ENCODE assay signal across 2 cellular contexts in genomic region chr11:95950905-95951304, GRCh38.
TF ChIP-seq lines count a peak whose summit lies in the region.

No MANE protein-coding gene starts in this region.

TF ChIP-seq in HepG2, 621 proteins besides CTCF, POLR2A, EP300 and RAD21:
- TF ChIP-seq MAFK (conservative IDR thresholded peaks at IDR 0.05 in 1 of 2, IDR thresholded peaks at IDR 0.05 in 1 of 2; ENCODE audit: low read length in 2 of 2) (peak; percentile 75 to 79), ARID2 (CRISPR knock-in tag; IDR thresholded peaks at IDR 0.05; ENCODE audit: borderline replicate concordance) (no peak), ZNF234 (CRISPR knock-in tag; conservative IDR thresholded peaks at IDR 0.05) (no peak), MAFF (IDR thresholded peaks at IDR 0.05; ENCODE audit: low read depth, low read length) (peak; percentile 75)

TF ChIP-seq in K562, 482 proteins besides CTCF, POLR2A, EP300 and RAD21:
- TF ChIP-seq ZNF518B (CRISPR knock-in tag; IDR thresholded peaks at IDR 0.05) (no peak), CEBPB (tag; IDR thresholded peaks at IDR 0.05) (no peak), ID3 (CRISPR knock-in tag; IDR thresholded peaks at IDR 0.05) (no peak), ID3 (tag; IDR thresholded peaks at IDR 0.05) (no peak), NR0B1 (IDR thresholded peaks at IDR 0.05; ENCODE audit: partially characterized antibody) (no peak), ZSCAN29 (IDR thresholded peaks at IDR 0.05) (no peak), C11orf30 (IDR thresholded peaks at IDR 0.05; ENCODE audit: low read depth) (peak; percentile 74), MAFG (tag; conservative IDR thresholded peaks at IDR 0.05) (0 out of 2 replicates have a peak, but pooled peaks have one; percentile 35), FOXP4 (CRISPR knock-in tag; IDR thresholded peaks at IDR 0.05; ENCODE audit: borderline replicate concordance) (no peak), VEZF1 (CRISPR knock-in tag; IDR thresholded peaks at IDR 0.05) (no peak), TEAD2 (tag; IDR thresholded peaks at IDR 0.05) (no peak), AFF1 (IDR thresholded peaks at IDR 0.05; ENCODE audit: low read depth in 1 of 2, partially characterized antibody in 2 of 2) (no peak), ZBTB8A (IDR thresholded peaks at IDR 0.05; ENCODE audit: partially characterized antibody) (no peak), CTBP1 (IDR thresholded peaks at IDR 0.05; ENCODE audit: borderline replicate concordance) (no peak), ARID1B (IDR thresholded peaks at IDR 0.05) (no peak), TRIM24 (IDR thresholded peaks at IDR 0.05) (no peak), GABPB2 (CRISPR knock-in tag; conservative IDR thresholded peaks at IDR 0.05) (no peak), TAF9B (IDR thresholded peaks at IDR 0.05; ENCODE audit: partially characterized antibody) (no peak), MCM3 (IDR thresholded peaks at IDR 0.05) (no peak), HMGN3 (IDR thresholded peaks at IDR 0.05; ENCODE audit: borderline replicate concordance, extremely low read depth, insufficient read length, low read depth, low read length) (no peak), ZNF316 (IDR thresholded peaks at IDR 0.05) (peak; percentile 84), ZNF431 (CRISPR knock-in tag; IDR thresholded peaks at IDR 0.05) (no peak)
